Comparison of ENCODE assay signal across 8 cellular contexts in genomic region chr21:33948096-33948950, GRCh38. TPM values are rescaled to one million over a fixed set of nuclear protein-coding genes. Genes with fewer than 3 reads are reported as not detected.
DNase-seq lines count a peak whose midpoint lies in the region; ATAC-seq and TF ChIP-seq lines count a peak whose summit lies in the region.

No MANE protein-coding gene starts in this region.

- H3K27ac Mint-ChIP-seq in naive B cell = peak overlapping the region in 5 of 6 donors; percentile 66 to 90 (median 85)

- no peaks in the 10 kb centered on the region for H3K36me3 ChIP-seq in BJ (ENCODE audit: control insufficient read depth, insufficient read depth, low read length)

- POLR2A ChIA-PET in BJ (lab: Charles Lee) = interaction anchor here (0.6 kb wide), 2 partner anchors 22 to 1586 kb away, joined by 3 read pairs; no protein-coding TSS in a partner anchor

- no peak for TF ChIP-seq CTCF in BJ (IDR thresholded peaks at IDR 0.05; ENCODE audit: insufficient read depth, low read depth, low read length)
- no peak for TF ChIP-seq CTCF in epithelial cell of esophagus (IDR thresholded peaks at IDR 0.05; ENCODE audit: insufficient read depth, low read depth, low read length, missing control alignments)

- H3K9me3 Mint-ChIP-seq in naive B cell = peaks cover 0 to 4% (median 0%) of the 10 kb centered on the region in 7 donors

- H3K36me3 Mint-ChIP-seq in naive B cell = no peaks in the 10 kb centered on the region

- peak overlapping the region; percentile 12; the same call in 1 of the 2 replicates for H3K4me3 ChIP-seq in BJ (ENCODE audit: low read depth, low read length)
- H3K4me3 ChIP-seq in epithelial cell of esophagus (ENCODE audit: low read length) = peak overlapping the region; percentile 9

- H3K27me3 Mint-ChIP-seq in naive B cell = no peaks in the 10 kb centered on the region

- H3K27me3 ChIP-seq in BJ (ENCODE audit: control insufficient read depth, insufficient read depth, low read length) = no peaks in the 10 kb centered on the region

- peak overlapping the region in 6 of 8 donors; percentile 11 to 77 (median 44) for H3K4me3 Mint-ChIP-seq in naive B cell

- peaks cover 22 to 37% (median 34%) of the 10 kb centered on the region in 3 donors for H3K4me1 Mint-ChIP-seq in naive B cell

- ATAC-seq in GM19351 (IDR thresholded peaks at IDR 0.05; ENCODE audit: unreplicated experiment) (peak; percentile 54), HG03460 (IDR thresholded peaks at IDR 0.05; ENCODE audit: unreplicated experiment) (peak; percentile 47), naive B cell (ENCODE audit: low read depth in 2 of 2) (peak; percentile 82 to 86)

- CTCF ChIA-PET in BJ (lab: Yijun Ruan, JAX) = interaction anchor here (1.0 to 1.4 kb wide), 4 partner anchors 9 to 400 kb away, joined by 3 read pairs; no protein-coding TSS in a partner anchor

- DNase-seq in BJ (ENCODE audit: low read depth) (no peak), NOMO-1 treated with DMSO at 0.1 percent for 48 hours (lab: John Stamatoyannopoulos, UW; ENCODE audit: unreplicated experiment) (peak; percentile 86), epithelial cell of esophagus (ENCODE audit: low read depth) (peak; percentile 75), naive B cell (no peak)
- DNase-seq in activated CD8-positive, alpha-beta memory T cell treated with anti-CD3 and anti-CD28 coated beads, Interleukin-2, amount 50 U/mL, for 48 hours = peak; percentile 86
- peak; percentile 79 for DNase-seq in stimulated activated naive CD4-positive, alpha-beta T cell treated with Interleukin-2 at 50 U/mL for 16 hours (lab: John Stamatoyannopoulos, UW)

RNA-seq across cellular contexts. Expression of gene ATP5PO, which starts 32.7 kb away (rescaled TPM):
- polyA plus RNA-seq in BJ (2011; rRNA removed) = 177 and 262 TPM in 2 replicates
- polyA minus RNA-seq in BJ (2011; rRNA and poly(A)+ RNA removed) = 21.0 and 33.0 TPM in 2 replicates
- polyA plus RNA-seq in naive B cell (ENCODE audit: low read depth in 6 of 6) = 100 to 1,000 TPM; 299 to 386 (median 357) TPM

Comparison
In these comparisons a context has a peak if more than half of its experiments do, and no peak if none do; other contexts are left out.
1. DNase-seq: peak in NOMO-1 treated with DMSO at 0.1 percent for 48 hours (single experiment), activated CD8-positive, alpha-beta memory T cell treated with anti-CD3 and anti-CD28 coated beads, Interleukin-2, amount 50 U/mL, for 48 hours (single experiment), epithelial cell of esophagus (single experiment) and stimulated activated naive CD4-positive, alpha-beta T cell treated with Interleukin-2 at 50 U/mL for 16 hours (single experiment); none in BJ (single experiment) and naive B cell (single experiment).
2. Peak in every context shown above with its lines, with median percentiles within 50 percentile points of each other: ATAC-seq.